ENCODE assay signal across 8 cellular contexts in the genomic region with DNA sequence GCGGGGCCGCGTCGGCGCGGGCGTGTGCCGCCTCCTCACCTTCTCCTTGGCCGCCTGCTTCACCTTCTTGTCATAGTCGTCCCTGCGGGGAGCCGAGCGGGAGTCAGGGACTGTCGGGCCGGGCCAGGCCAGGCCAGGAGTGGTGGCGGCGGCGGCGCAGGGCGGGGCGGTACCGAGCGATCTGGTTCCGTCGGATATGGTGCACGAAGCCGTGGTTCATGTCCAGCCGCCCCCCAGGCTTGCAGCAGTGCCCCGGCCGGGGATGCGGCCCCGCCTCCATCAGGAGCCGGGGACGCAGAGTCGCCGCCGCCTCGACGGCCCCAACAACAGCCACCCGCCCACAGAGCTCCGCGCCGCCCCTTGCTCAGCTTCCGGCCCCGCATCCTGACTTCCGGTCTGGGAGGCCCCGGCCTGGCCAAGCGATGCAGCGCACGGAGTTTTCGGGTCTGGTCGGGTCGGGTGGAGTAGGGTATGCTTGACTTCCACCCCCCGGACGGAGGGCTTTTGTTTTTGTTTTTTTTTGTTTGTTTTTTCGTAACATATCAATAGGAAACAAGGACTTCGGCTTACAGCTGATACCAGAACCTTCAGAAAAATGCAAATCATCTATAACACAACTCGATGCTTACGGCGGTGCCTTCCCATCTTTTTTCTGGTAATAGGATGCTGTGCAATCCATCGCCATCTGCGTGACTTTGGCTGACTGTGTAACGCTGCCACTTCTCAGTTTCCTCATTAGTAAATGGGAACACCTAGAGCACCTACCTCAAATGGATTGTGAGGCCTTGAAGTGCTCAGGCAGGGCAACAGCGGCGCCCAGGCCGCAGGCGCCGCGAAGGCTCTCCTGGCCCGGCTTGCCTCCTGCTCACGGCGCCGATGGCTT. TPM values are rescaled to one million over a fixed set of nuclear protein-coding genes. Genes with fewer than 3 reads are reported as not detected.
DNase-seq lines count a peak whose midpoint lies in the region; ATAC-seq, FAIRE-seq and TF ChIP-seq lines count a peak whose summit lies in the region.

Gene C2orf68, minus strand, starts transcription at position 362 of the 883 bp plus-strand sequence. Its CDS starts 82 bp downstream, at position 280.

- peak; percentile 20 for FAIRE-seq in urothelium cell line (lab: Jason Lieb, UNC)

- intact Hi-C loops in T-helper 2 cell treated with Interferon-gamma antibody and Interleukin-4, amounts not matched to agents 100 ng/mL and 5 ng/mL, for 36 hours (cut with micrococcal nuclease): loop anchor here (1.0 to 5.0 kb wide), 4 partner anchors 10 to 495 kb away; partner anchors contain the start of genes POLR1A, PTCD3, RNF181 and TMEM150A

- DNase-seq in NCI-H146 treated with DMSO at 0.1 percent for 48 hours (lab: John Stamatoyannopoulos, UW; ENCODE audit: unreplicated experiment): peak; percentile 70
- DNase-seq in amygdala (lab: John Stamatoyannopoulos, UW): peak; percentile 11 to 92 (median 77)
- peak; percentile 92 for DNase-seq in right atrium auricular region (ENCODE audit: low spot score)
- DNase-seq in pulmonary artery endothelial cell (ENCODE audit: low read depth, low spot score): no peak
- peak; percentile 94 for DNase-seq in urothelium cell line (ENCODE audit: low spot score)

- H3K9me3 ChIP-seq in right atrium auricular region: no peaks in the 10 kb centered on the region

- TF ChIP-seq CTCF in right atrium auricular region (IDR thresholded peaks at IDR 0.05): no peak

- ATAC-seq in HG02763 (IDR thresholded peaks at IDR 0.05; ENCODE audit: unreplicated experiment): peak; percentile 79

- H3K27me3 ChIP-seq in right atrium auricular region: no peaks in the 10 kb centered on the region

- H3K4me3 ChIP-seq in right atrium auricular region: peak within 1 kb of the TSS; percentile 94 to 97

- H3K4me1 ChIP-seq in right atrium auricular region: peaks cover 0 to 52% of the 10 kb centered on the region in 2 donors

- H3K27ac ChIP-seq in right atrium auricular region: peak within 1 kb of the TSS; percentile 86 to 90

- peaks cover 12% of the 10 kb centered on the region for H3K36me3 ChIP-seq in right atrium auricular region

- TF ChIP-seq POLR2A in GM15510 (IDR thresholded peaks at IDR 0.05; ENCODE audit: borderline replicate concordance, extremely low read depth, insufficient read length): peak; percentile 94

RNA-seq across cellular contexts. Expression of gene C2orf68, which starts in this region (rescaled TPM):
- total RNA-seq in T-helper 2 cell treated with Interferon-gamma antibody and Interleukin-4, amounts not matched to agents 100 ng/mL and 5 ng/mL, for 36 hours: 40.5 and 41.4 TPM in 2 replicates
- total RNA-seq in right atrium auricular region: 10 to 100 TPM in 1 of 2 donors, 1 to 10 TPM in 1; 8.9 to 11.1 TPM
- 20.6 and 21.2 TPM in 2 replicates for total RNA-seq in pulmonary artery endothelial cell
